Comparison of ENCODE assay signal across 8 cellular contexts in the genomic region with DNA sequence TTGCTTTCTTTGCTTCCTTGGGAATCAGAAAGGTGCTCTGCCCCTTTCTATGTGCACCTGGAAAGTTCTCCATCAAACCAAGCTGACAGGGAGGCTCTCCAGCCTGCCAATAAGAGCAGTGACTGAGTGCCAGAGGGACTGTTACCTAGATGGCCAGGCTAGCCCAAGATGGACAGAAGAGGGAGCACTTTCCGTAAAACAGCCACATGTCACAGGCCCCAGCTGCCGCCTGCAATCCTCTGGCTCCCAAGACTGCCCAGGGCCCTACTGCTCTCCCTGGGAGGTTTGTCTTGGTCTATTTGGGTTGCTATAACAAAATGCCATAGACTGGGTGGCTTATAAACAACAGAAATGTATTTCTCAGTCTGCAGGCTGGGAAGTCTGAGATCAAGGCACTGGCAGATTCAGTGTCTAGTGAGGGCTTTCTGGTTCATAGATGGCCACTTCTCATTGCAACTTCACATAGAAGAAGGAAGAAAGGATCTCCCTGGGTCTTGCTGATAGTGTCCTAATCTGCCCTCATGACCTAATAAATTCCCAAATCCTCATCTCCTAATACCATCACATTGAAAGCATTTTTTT.
DNase-seq lines count a peak whose midpoint lies in the region; ATAC-seq and TF ChIP-seq lines count a peak whose summit lies in the region.

No MANE protein-coding gene starts in this region.

- H2BK120ac ChIP-seq in neuronal stem cell (ENCODE audit: low read depth, low read length) = no peak overlapping the region

- H3K4me1 ChIP-seq in PC-3 (ENCODE audit: insufficient read depth, low read length) = peaks cover 31% of the 10 kb centered on the region
- H3K4me1 ChIP-seq in esophagus squamous epithelium = peaks cover 16 to 74% (median 18%) of the 10 kb centered on the region in 3 donors
- peaks cover 7% of the 10 kb centered on the region in 2 donors for H3K4me1 ChIP-seq in neuronal stem cell (ENCODE audit: control insufficient read depth in 2 of 2, insufficient read depth in 1 of 2, low read depth in 1 of 2, low read length in 2 of 2)
- H3K4me1 ChIP-seq in aorta (ENCODE audit: control insufficient read depth in 1 of 2, insufficient read depth in 2 of 2, low read length in 2 of 2) = no peaks in the 10 kb centered on the region

- no peaks in the 10 kb centered on the region for H3K9me3 ChIP-seq in PC-3 (ENCODE audit: low read length)
- H3K9me3 ChIP-seq in esophagus squamous epithelium = no peaks in the 10 kb centered on the region
- peaks cover 0 to 3% of the 10 kb centered on the region in 2 donors for H3K9me3 ChIP-seq in neuronal stem cell (replicated peaks in 1 of 2; ENCODE audit: control insufficient read depth in 2 of 2, insufficient read depth in 1 of 2, low read depth in 1 of 2, low read length in 2 of 2)
- no peaks in the 10 kb centered on the region for H3K9me3 ChIP-seq in aorta (ENCODE audit: control insufficient read depth, low read length)

- H3K4me3 ChIP-seq in PC-3 (ENCODE audit: low read length) (no peak overlapping the region), esophagus squamous epithelium (no peak overlapping the region), neuronal stem cell (ENCODE audit: low read length in 2 of 2) (no peak overlapping the region), aorta (ENCODE audit: low read length in 2 of 2) (no peak overlapping the region)

- H3K27me3 ChIP-seq in PC-3 (ENCODE audit: low read length) = no peaks in the 10 kb centered on the region
- no peaks in the 10 kb centered on the region for H3K27me3 ChIP-seq in esophagus squamous epithelium
- H3K27me3 ChIP-seq in neuronal stem cell (ENCODE audit: control insufficient read depth in 3 of 3, insufficient read depth in 3 of 3, low read depth in 1 of 3, low read length in 3 of 3) = no peaks in the 10 kb centered on the region
- no peaks in the 10 kb centered on the region for H3K27me3 ChIP-seq in aorta (ENCODE audit: control insufficient read depth in 1 of 2, insufficient read depth in 2 of 2, low read length in 1 of 2)

- H3K4me2 ChIP-seq in PC-3 (ENCODE audit: low read length) (no peak overlapping the region), neuronal stem cell (ENCODE audit: insufficient read depth, low read length, poor library complexity, severe bottlenecking) (no peak overlapping the region)

- BruUV-seq in PC-3 (replicated peaks; lab: Mats Ljungman, UMichigan) = no TSS peak

- H3K9me2 ChIP-seq in PC-3 (replicated peaks; ENCODE audit: low read length) = no peaks in the 10 kb centered on the region

- 24 to 31% methylated on average over 2 of the region's 2 CpGs for WGBS in esophagus squamous epithelium, 2 donors
- no CpG with 5 or more reads among the region's 2 CpGs for WGBS in neuronal stem cell (ENCODE audit: extremely low coverage in 2 of 2, insufficient read length in 2 of 2, insufficient replicate concordance in 1 of 2), 2 donors
- 28 to 38% methylated on average over 2 of the region's 2 CpGs for WGBS in aorta, 2 donors

- H4K20me1 ChIP-seq in PC-3 (ENCODE audit: low read length) = no peaks in the 10 kb centered on the region

- H2AK5ac ChIP-seq in neuronal stem cell (ENCODE audit: low read depth, low read length) = no peak overlapping the region

- H3K9ac ChIP-seq in PC-3 (ENCODE audit: low read length) = no peak overlapping the region
- H3K9ac ChIP-seq in neuronal stem cell (ENCODE audit: low read depth, low read length, poor library complexity) = no peak overlapping the region

- no peak overlapping the region for H4K8ac ChIP-seq in neuronal stem cell (ENCODE audit: low read depth, low read length)

- no peak overlapping the region for H3K4ac ChIP-seq in neuronal stem cell (ENCODE audit: low read length)

- H2BK12ac ChIP-seq in neuronal stem cell (ENCODE audit: low read length) = no peak overlapping the region

- no peak overlapping the region for H4K91ac ChIP-seq in neuronal stem cell (ENCODE audit: low read depth, low read length, poor library complexity)

- ATAC-seq in PC-3 = peak; percentile 50
- no peak for ATAC-seq in aorta (ENCODE audit: low FRiP score)
- ATAC-seq in GM21381 (IDR thresholded peaks at IDR 0.05; ENCODE audit: unreplicated experiment) = no peak
- no peak for ATAC-seq in GM18517 (IDR thresholded peaks at IDR 0.05; ENCODE audit: unreplicated experiment)

- H3K14ac ChIP-seq in neuronal stem cell (ENCODE audit: low read length) = no peak overlapping the region

- H3K27ac ChIP-seq in PC-3 (ENCODE audit: low read length) (no peak overlapping the region), esophagus squamous epithelium (peak overlapping the region; percentile 34 to 89 (median 66)), neuronal stem cell (replicated peaks; ENCODE audit: low read length) (no peak overlapping the region), aorta (ENCODE audit: low read depth in 1 of 2, low read length in 2 of 2) (no peak overlapping the region)

- H3K79me2 ChIP-seq in PC-3 (ENCODE audit: low read length) = no peaks in the 10 kb centered on the region

- DNase-seq in NCI-H1694 treated with DMSO at 0.1 percent for 48 hours (lab: John Stamatoyannopoulos, UW) = peak; percentile 6
- no peak for DNase-seq in NCI-H1694 (lab: John Stamatoyannopoulos, UW)
- DNase-seq in PC-3 = peak; percentile 74
- DNase-seq in esophagus squamous epithelium (lab: John Stamatoyannopoulos, UW) = no peak
- DNase-seq in neuronal stem cell (ENCODE audit: low spot score) = peak; percentile 32
- DNase-seq in aorta = no peak

- CTCF ChIA-PET in PC-3 (lab: Charles Lee) = interaction anchor here (0.6 kb wide), 2 partner anchors 50 to 175 kb away, joined by 3 to 11 read pairs; no protein-coding TSS in a partner anchor

- H3K36me3 ChIP-seq in PC-3 (ENCODE audit: low read depth, low read length) = no peaks in the 10 kb centered on the region
- peaks cover 0 to 3% (median 0%) of the 10 kb centered on the region in 3 donors for H3K36me3 ChIP-seq in esophagus squamous epithelium
- peaks cover 0 to 3% of the 10 kb centered on the region in 2 donors for H3K36me3 ChIP-seq in neuronal stem cell (replicated peaks in 1 of 2; ENCODE audit: control insufficient read depth in 2 of 2, insufficient read depth in 2 of 2, low read length in 2 of 2)
- no peaks in the 10 kb centered on the region for H3K36me3 ChIP-seq in aorta (ENCODE audit: control insufficient read depth in 1 of 2, insufficient read depth in 2 of 2, low read length in 1 of 2)

- TF ChIP-seq CTCF in PC-3 (conservative IDR thresholded peaks at IDR 0.05; ENCODE audit: low read depth, low read length) = peak; percentile 76
- peak in 5 of 6 experiments; percentile 36 to 72 (median 51) for TF ChIP-seq CTCF in esophagus squamous epithelium (IDR thresholded peaks at IDR 0.05)

- H2BK15ac ChIP-seq in neuronal stem cell (ENCODE audit: low read length) = no peak overlapping the region

- H2BK5ac ChIP-seq in neuronal stem cell (ENCODE audit: low read length) = no peak overlapping the region

- no peak overlapping the region for H2AFZ ChIP-seq in PC-3 (ENCODE audit: low read length)
- H2AFZ ChIP-seq in neuronal stem cell (ENCODE audit: low read length) = no peak overlapping the region

- TF ChIP-seq POLR2A in esophagus squamous epithelium (IDR thresholded peaks at IDR 0.05) = no peak

- peaks cover 5% of the 10 kb centered on the region for H3F3A ChIP-seq in PC-3 (ENCODE audit: low read length, unreplicated experiment)

- POLR2A ChIA-PET in PC-3 (lab: Charles Lee; ENCODE audit: unreplicated experiment) = no interaction called here

- H3K18ac ChIP-seq in neuronal stem cell (ENCODE audit: low read length) = no peak overlapping the region

- no peaks in the 10 kb centered on the region for H3K79me1 ChIP-seq in neuronal stem cell (ENCODE audit: low read depth, low read length)

- H3K23ac ChIP-seq in neuronal stem cell (ENCODE audit: low read depth, low read length, poor library complexity) = no peak overlapping the region

- intact Hi-C loops in PC-3 (cut with micrococcal nuclease) (loop anchor here (1.0 kb wide), 2 partner anchors 30 to 61 kb away; no protein-coding TSS in a partner anchor), esophagus squamous epithelium (cut with DNase I) (no loop called here), aorta (cut with DNase I) (no loop called here)

Comparison
In these comparisons a context has a peak if more than half of its experiments do, and no peak if none do; other contexts are left out.
1. DNase-seq: peak in NCI-H1694 treated with DMSO at 0.1 percent for 48 hours (single experiment), PC-3 (single experiment) and neuronal stem cell (single experiment); none in NCI-H1694 (single experiment), esophagus squamous epithelium (single experiment) and aorta (0 of 2).
2. H3K27ac ChIP-seq: peak in esophagus squamous epithelium (4 of 4); none in PC-3 (single experiment), neuronal stem cell (single experiment) and aorta (0 of 2).